In the genomic region with DNA sequence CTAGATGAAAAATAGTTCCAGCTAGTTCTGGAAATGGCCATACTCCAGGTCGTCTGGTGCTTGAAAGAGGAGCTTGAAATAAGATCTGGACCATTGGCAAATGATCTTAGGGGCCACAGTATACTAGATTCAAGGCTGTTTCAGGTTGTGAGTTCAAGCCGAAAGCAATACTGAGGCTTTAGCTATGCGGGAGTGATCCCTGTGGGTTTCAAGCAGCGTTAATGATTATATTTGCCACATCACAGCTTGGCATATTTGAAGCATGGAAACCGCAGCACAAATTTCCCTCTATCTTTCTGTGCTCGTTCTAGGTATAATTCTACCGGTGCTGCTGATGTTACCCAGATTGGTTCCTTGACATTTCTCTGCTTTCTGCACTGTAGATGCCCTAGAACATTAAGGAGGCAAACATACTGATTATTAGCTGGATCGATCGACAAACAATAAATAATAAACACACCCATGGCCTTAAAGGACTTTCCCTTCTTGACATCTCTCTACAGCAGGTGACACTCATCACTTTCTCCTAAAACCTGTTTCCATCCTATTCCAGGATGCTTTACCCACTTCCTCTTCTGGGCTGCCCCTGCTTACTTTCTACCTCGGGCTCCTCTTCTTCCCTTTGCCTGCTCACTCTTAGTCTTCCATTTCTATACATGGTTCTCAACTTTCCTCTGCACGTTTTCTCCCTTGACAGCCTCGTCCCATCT, we compare ENCODE assay signal across 2 cellular contexts.
TF ChIP-seq lines count a peak whose summit lies in the region.

No MANE protein-coding gene starts in this region.

TF ChIP-seq in K562, 482 proteins besides CTCF, POLR2A, EP300 and RAD21:
- TF ChIP-seq ELF1 (tag; IDR thresholded peaks at IDR 0.05) (no peak), SPI1 (IDR thresholded peaks at IDR 0.05; ENCODE audit: borderline replicate concordance, low read depth, low read length) (peak; percentile 67; the same call in 1 of the 2 replicates)
TF ChIP-seq in K562: peak in this region for 1.

TF ChIP-seq in SK-N-SH, 30 proteins besides CTCF, POLR2A, EP300 and RAD21:
- TF ChIP-seq EZH2phosphoT487 (IDR thresholded peaks at IDR 0.05; ENCODE audit: borderline replicate concordance, low read depth) (no peak), NFIC (IDR thresholded peaks at IDR 0.05; ENCODE audit: borderline replicate concordance) (no peak)
- TF ChIP-seq, protein P1, sequence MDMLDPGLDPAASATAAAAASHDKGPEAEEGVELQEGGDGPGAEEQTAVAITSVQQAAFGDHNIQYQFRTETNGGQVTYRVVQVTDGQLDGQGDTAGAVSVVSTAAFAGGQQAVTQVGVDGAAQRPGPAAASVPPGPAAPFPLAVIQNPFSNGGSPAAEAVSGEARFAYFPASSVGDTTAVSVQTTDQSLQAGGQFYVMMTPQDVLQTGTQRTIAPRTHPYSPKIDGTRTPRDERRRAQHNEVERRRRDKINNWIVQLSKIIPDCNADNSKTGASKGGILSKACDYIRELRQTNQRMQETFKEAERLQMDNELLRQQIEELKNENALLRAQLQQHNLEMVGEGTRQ (IDR thresholded peaks at IDR 0.05; ENCODE audit: borderline replicate concordance, low read depth, low read length), result no peak
